Comparison of ENCODE assay signal across 1 cellular context in genomic region chr2:74225698-74226459, GRCh38.
TF ChIP-seq lines count a peak whose summit lies in the region.

No MANE protein-coding gene starts in this region.

TF ChIP-seq in HepG2, 621 proteins besides CTCF, POLR2A, EP300 and RAD21:
- TF ChIP-seq NFIB (CRISPR knock-in tag; IDR thresholded peaks at IDR 0.05; ENCODE audit: borderline replicate concordance): no peak
- no peak for TF ChIP-seq NRL (CRISPR knock-in tag; IDR thresholded peaks at IDR 0.05; ENCODE audit: borderline replicate concordance)
- TF ChIP-seq ZNF644 (CRISPR knock-in tag; IDR thresholded peaks at IDR 0.05; ENCODE audit: low read depth): no peak
- no peak for TF ChIP-seq ZNF468 (CRISPR knock-in tag; IDR thresholded peaks at IDR 0.05)
- no peak for TF ChIP-seq PAX8 (CRISPR knock-in tag; IDR thresholded peaks at IDR 0.05; ENCODE audit: borderline replicate concordance)
- no peak for TF ChIP-seq ZZZ3 (CRISPR knock-in tag; IDR thresholded peaks at IDR 0.05; ENCODE audit: borderline replicate concordance)
- TF ChIP-seq KLF15 (CRISPR knock-in tag; IDR thresholded peaks at IDR 0.05; ENCODE audit: borderline replicate concordance): no peak
- no peak for TF ChIP-seq ZNF136 (CRISPR knock-in tag; IDR thresholded peaks at IDR 0.05; ENCODE audit: low read depth)
- TF ChIP-seq, protein P1, sequence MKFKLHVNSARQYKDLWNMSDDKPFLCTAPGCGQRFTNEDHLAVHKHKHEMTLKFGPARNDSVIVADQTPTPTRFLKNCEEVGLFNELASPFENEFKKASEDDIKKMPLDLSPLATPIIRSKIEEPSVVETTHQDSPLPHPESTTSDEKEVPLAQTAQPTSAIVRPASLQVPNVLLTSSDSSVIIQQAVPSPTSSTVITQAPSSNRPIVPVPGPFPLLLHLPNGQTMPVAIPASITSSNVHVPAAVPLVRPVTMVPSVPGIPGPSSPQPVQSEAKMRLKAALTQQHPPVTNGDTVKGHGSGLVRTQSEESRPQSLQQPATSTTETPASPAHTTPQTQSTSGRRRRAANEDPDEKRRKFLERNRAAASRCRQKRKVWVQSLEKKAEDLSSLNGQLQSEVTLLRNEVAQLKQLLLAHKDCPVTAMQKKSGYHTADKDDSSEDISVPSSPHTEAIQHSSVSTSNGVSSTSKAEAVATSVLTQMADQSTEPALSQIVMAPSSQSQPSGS (CRISPR knock-in tag; IDR thresholded peaks at IDR 0.05): no peak
- no peak for TF ChIP-seq IRF9 (CRISPR knock-in tag; IDR thresholded peaks at IDR 0.05; ENCODE audit: borderline replicate concordance)
- no peak for TF ChIP-seq ARNTL (CRISPR knock-in tag; IDR thresholded peaks at IDR 0.05)
- no peak for TF ChIP-seq FOXK1 (CRISPR knock-in tag; IDR thresholded peaks at IDR 0.05; ENCODE audit: borderline replicate concordance, low read depth)
- no peak for TF ChIP-seq ZFP62 (CRISPR knock-in tag; IDR thresholded peaks at IDR 0.05)
- no peak for TF ChIP-seq KLF16 (CRISPR knock-in tag; IDR thresholded peaks at IDR 0.05)
- TF ChIP-seq FOXA1 (IDR thresholded peaks at IDR 0.05): no peak
- TF ChIP-seq FOXA1 (CRISPR knock-in tag; IDR thresholded peaks at IDR 0.05): no peak
